In the genomic region with DNA sequence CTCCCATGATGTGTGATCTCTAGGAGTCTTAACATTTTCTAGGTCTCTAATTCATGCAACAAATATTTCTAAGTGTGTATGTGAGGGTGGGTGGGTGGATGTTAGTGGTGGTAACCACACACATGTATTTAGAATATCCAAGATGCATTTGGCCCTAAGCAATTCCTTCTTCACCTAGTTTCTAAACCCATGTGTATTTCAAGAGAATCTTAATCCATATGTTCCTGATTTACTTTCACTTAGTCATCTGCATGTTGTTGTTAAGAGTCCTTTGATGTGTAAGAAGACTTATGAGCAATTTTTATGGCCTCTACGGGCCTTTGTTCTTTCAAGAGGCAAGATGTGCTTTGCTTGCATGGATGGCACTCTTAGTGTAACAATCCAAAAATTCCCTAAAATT, we compare ENCODE assay signal across 1 cellular context.
TF ChIP-seq lines count a peak whose summit lies in the region.

No MANE protein-coding gene starts in this region.

TF ChIP-seq in HCT116, 20 proteins besides CTCF, POLR2A, EP300 and RAD21 (continued from another document):
- no peak for TF ChIP-seq REST (IDR thresholded peaks at IDR 0.05; ENCODE audit: low read depth)
